Comparison of ENCODE assay signal across 21 cellular contexts in genomic region chr6:3045777-3046176, GRCh38.
"Had no signal": no experiment of that assay in that cellular context is flagged by ENCODE, and none has a peak within 500 bp of the region (broad histone marks: within the 10 kb centered on the region; RNA-seq: fewer than 3 reads in every experiment).

No MANE protein-coding gene starts in this region.

- H3K36me3 Mint-ChIP-seq: naive B cell; stimulated activated naive B cell treated with anti-CD40 and anti-IgM and Interleukin-4, amounts not matched to agents 10 μg/mL and 1 μg/mL and 100 μg/mL, for 72 hours had no signal

- H3K27ac ChIP-seq: epithelial cell of prostate, esophagus muscularis mucosa, gastrocnemius medialis, heart right ventricle, sigmoid colon, skin epidermis, testis, tibial nerve, upper lobe of right lung, vagina had no signal

- H3K9me3 Mint-ChIP-seq: effector memory CD8-positive, alpha-beta T cell; nephron; stimulated activated naive B cell treated with anti-CD40 and anti-IgM and Interleukin-4, amounts not matched to agents 10 μg/mL and 1 μg/mL and 100 μg/mL, for 72 hours; stimulated activated naive CD8-positive, alpha-beta T cell treated with anti-CD3 and anti-CD28 coated beads, Interleukin-15, amount 100 ng/mL, for 72 hours had no signal

- DNase-seq: effector memory CD8-positive, alpha-beta T cell; gastrocnemius medialis; heart right ventricle; hypothalamus; kidney glomerular epithelial cell; mesendoderm; naive B cell; sigmoid colon; stimulated activated CD4-positive, alpha-beta T cell treated with anti-CD3 and anti-CD28 coated beads, Interleukin-2, amount 100 ng/mL, for 24 hours; stimulated activated CD4-positive, alpha-beta T cell treated with anti-CD3 and anti-CD28 coated beads, Interleukin-4, amount 100 ng/mL, for 4 hours; stimulated activated naive B cell treated with anti-CD40 and anti-IgM and Interleukin-4, amounts not matched to agents 10 μg/mL and 1 μg/mL and 100 μg/mL, for 72 hours; stimulated activated naive CD8-positive, alpha-beta T cell treated with anti-CD3 and anti-CD28 coated beads, Interleukin-15, amount 100 ng/mL, for 72 hours; testis; upper lobe of right lung had no signal

- H3K4me3 Mint-ChIP-seq: effector memory CD8-positive, alpha-beta T cell; naive B cell; nephron; stimulated activated naive B cell treated with anti-CD40 and anti-IgM and Interleukin-4, amounts not matched to agents 10 μg/mL and 1 μg/mL and 100 μg/mL, for 72 hours; stimulated activated naive CD8-positive, alpha-beta T cell treated with anti-CD3 and anti-CD28 coated beads, Interleukin-15, amount 100 ng/mL, for 72 hours had no signal

- ATAC-seq: effector memory CD8-positive, alpha-beta T cell; gastrocnemius medialis; heart right ventricle; stimulated activated naive B cell treated with anti-CD40 and anti-IgM and Interleukin-4, amounts not matched to agents 10 μg/mL and 1 μg/mL and 100 μg/mL, for 72 hours; stimulated activated naive CD8-positive, alpha-beta T cell treated with anti-CD3 and anti-CD28 coated beads, Interleukin-15, amount 100 ng/mL, for 72 hours had no signal

- H3K9me3 ChIP-seq: esophagus muscularis mucosa, gastrocnemius medialis, heart right ventricle, sigmoid colon, testis, tibial nerve, upper lobe of right lung, vagina had no signal

- H3K36me3 ChIP-seq: esophagus muscularis mucosa, gastrocnemius medialis, heart right ventricle, sigmoid colon, tibial nerve, upper lobe of right lung, vagina had no signal

- FAIRE-seq: islet of Langerhans had no signal

- H3K4me1 ChIP-seq: esophagus muscularis mucosa, sigmoid colon, testis, tibial nerve, upper lobe of right lung, vagina had no signal

- H3K4me1 Mint-ChIP-seq: naive B cell, nephron had no signal

- H3K27me3 Mint-ChIP-seq: stimulated activated naive CD8-positive, alpha-beta T cell treated with anti-CD3 and anti-CD28 coated beads, Interleukin-15, amount 100 ng/mL, for 72 hours had no signal

- H3K27me3 ChIP-seq: esophagus muscularis mucosa, gastrocnemius medialis, heart right ventricle, sigmoid colon, testis, tibial nerve, upper lobe of right lung, vagina had no signal

- H3K4me3 ChIP-seq: esophagus muscularis mucosa, gastrocnemius medialis, heart right ventricle, sigmoid colon, skin epidermis, testis, tibial nerve, upper lobe of right lung, vagina had no signal

- H3K27ac Mint-ChIP-seq: effector memory CD8-positive, alpha-beta T cell; naive B cell; nephron; stimulated activated naive B cell treated with anti-CD40 and anti-IgM and Interleukin-4, amounts not matched to agents 10 μg/mL and 1 μg/mL and 100 μg/mL, for 72 hours; stimulated activated naive CD8-positive, alpha-beta T cell treated with anti-CD3 and anti-CD28 coated beads, Interleukin-15, amount 100 ng/mL, for 72 hours had no signal
